8 cellular contexts compared by ENCODE assay signal in the genomic region with DNA sequence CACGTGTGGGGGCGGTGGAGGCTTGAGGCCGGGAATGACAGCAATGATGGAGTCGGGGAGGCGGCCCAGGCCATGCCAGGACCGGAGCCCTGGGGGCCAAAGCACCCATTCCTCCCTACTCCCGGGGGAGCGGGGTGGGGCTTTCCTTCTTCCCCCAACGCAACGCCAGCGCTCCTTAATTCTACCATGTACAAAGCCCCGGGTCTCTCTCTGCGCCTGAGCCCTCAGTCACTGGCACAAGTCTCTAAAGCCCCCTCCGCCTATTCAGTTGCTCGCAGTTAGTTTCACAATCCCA. TPM values are rescaled to one million over a fixed set of nuclear protein-coding genes. Genes with fewer than 3 reads are reported as not detected.
DNase-seq lines count a peak whose midpoint lies in the region; ATAC-seq and TF ChIP-seq lines count a peak whose summit lies in the region.

No MANE protein-coding gene starts in this region.

- no peaks in the 10 kb centered on the region for H3K27me3 ChIP-seq in heart left ventricle
- H3K27me3 ChIP-seq in lung (ENCODE audit: control insufficient read depth, insufficient read depth) = no peaks in the 10 kb centered on the region

- TF ChIP-seq CTCF in heart left ventricle (IDR thresholded peaks at IDR 0.05) = no peak
- TF ChIP-seq CTCF in lung (IDR thresholded peaks at IDR 0.05; ENCODE audit: control extremely low read depth, extremely low read depth) = no peak

- ATAC-seq in heart left ventricle = no peak
- ATAC-seq in Right ventricle myocardium inferior = no peak
- ATAC-seq in lung (ENCODE audit: insufficient read depth, low FRiP score) = no peak
- no peak for ATAC-seq in HG02938 (IDR thresholded peaks at IDR 0.05; ENCODE audit: unreplicated experiment)

- peak overlapping the region; percentile 37 to 83 (median 63) for H3K4me3 ChIP-seq in heart left ventricle
- peak overlapping the region; percentile 38 for H3K4me3 ChIP-seq in lung
- H3K4me3 ChIP-seq in urinary bladder (ENCODE audit: low read depth, low read length) = peak overlapping the region; percentile 40

- DNase-seq in heart left ventricle = no peak
- DNase-seq in Right ventricle myocardium inferior (ENCODE audit: missing footprints) = no peak
- DNase-seq in lung (ENCODE audit: low spot score) = no peak
- no peak for DNase-seq in SHP77 treated with DMSO at 0.1 percent for 48 hours (lab: John Stamatoyannopoulos, UW)
- no peak for DNase-seq in DMS53 treated with DMSO at 0.1 percent for 48 hours (lab: John Stamatoyannopoulos, UW; ENCODE audit: unreplicated experiment)

- no peaks in the 10 kb centered on the region for H3K9me3 ChIP-seq in heart left ventricle
- H3K9me3 ChIP-seq in lung (ENCODE audit: control insufficient read depth in 2 of 2, insufficient read depth in 1 of 2, low read length in 1 of 2) = no peaks in the 10 kb centered on the region

- H3K36me3 ChIP-seq in heart left ventricle = peaks cover 0 to 9% (median 4%) of the 10 kb centered on the region in 9 donors
- H3K36me3 ChIP-seq in lung (ENCODE audit: control insufficient read depth in 2 of 2, insufficient read depth in 2 of 2, low read length in 2 of 2) = peaks cover 0 to 10% of the 10 kb centered on the region in 2 donors
- H3K36me3 ChIP-seq in urinary bladder (ENCODE audit: insufficient read depth) = no peaks in the 10 kb centered on the region

- H3K27ac ChIP-seq in heart left ventricle (peak overlapping the region; percentile 85 to 98 (median 95)), angular gyrus (ENCODE audit: low read depth, low read length) (peak overlapping the region; percentile 91), lung (ENCODE audit: low read depth in 1 of 2, low read length in 1 of 2) (peak overlapping the region; percentile 73 to 99), urinary bladder (ENCODE audit: low read depth) (peak overlapping the region; percentile 88)

- intact Hi-C loops in heart left ventricle (cut with DNase I) (loop anchor here in 1 of 10 donors (10.0 kb wide), 1 partner anchor 138 kb away; no protein-coding TSS in a partner anchor), Right ventricle myocardium inferior (cut with DNase I) (no loop called here)

- 31 to 37% (median 34%) methylated on average over 11 to 15 of the region's 15 CpGs for WGBS in heart left ventricle, 4 donors
- WGBS in lung, 2 donors = 39 to 42% methylated on average over 15 of the region's 15 CpGs
- WGBS in urinary bladder = 34% methylated on average over 15 of the region's 15 CpGs

- no peak for TF ChIP-seq POLR2A in heart left ventricle (IDR thresholded peaks at IDR 0.05)

- peaks cover 0 to 32% (median 25%) of the 10 kb centered on the region in 12 donors for H3K4me1 ChIP-seq in heart left ventricle
- H3K4me1 ChIP-seq in lung (ENCODE audit: control insufficient read depth in 2 of 2, insufficient read depth in 2 of 2, low read length in 2 of 2) = peaks cover 0 to 9% of the 10 kb centered on the region in 2 donors
- H3K4me1 ChIP-seq in urinary bladder (ENCODE audit: insufficient read depth) = no peaks in the 10 kb centered on the region

RNA-seq across cellular contexts. Expression of a gene that starts 0.2 kb away (rescaled TPM):
- total RNA-seq in heart left ventricle (1 to 10 TPM in 5 of 9 donors, under 1 TPM in 4; 0.51 to 4.9 (median 1.1) TPM), Right ventricle myocardium inferior (0.70 TPM), lung (1 to 10 TPM; 5.4 to 8.0 TPM), urinary bladder (4.2 TPM)
- polyA plus RNA-seq in heart left ventricle (under 1 TPM; 0.79 to 0.88 TPM), lung (1 to 10 TPM; 4.1 to 6.0 TPM), urinary bladder (3.8 TPM)

RNA-seq across cellular contexts. Expression of a gene that starts 13.3 kb away (rescaled TPM):
- total RNA-seq in heart left ventricle = 1 to 10 TPM in 2 of 9 donors, under 1 TPM in 5, not detected in 2; 0.19 to 1.7 (median 0.38) TPM
- under 1 TPM; 0.22 to 0.88 TPM for polyA plus RNA-seq in heart left ventricle
- 0.32 TPM for total RNA-seq in Right ventricle myocardium inferior
- 1 to 10 TPM; 1.3 to 5.8 TPM for total RNA-seq in lung
- polyA plus RNA-seq in lung = 1 to 10 TPM; 2.6 to 3.9 TPM
- 2.3 TPM for total RNA-seq in urinary bladder
- 1.3 TPM for polyA plus RNA-seq in urinary bladder

RNA-seq across cellular contexts. Expression of a gene that starts 15.4 kb away (rescaled TPM):
- total RNA-seq in heart left ventricle = 100 to 1,000 TPM in 6 of 9 donors, 10 to 100 TPM in 3; 60.8 to 170 (median 125) TPM
- polyA plus RNA-seq in heart left ventricle = 100 to 1,000 TPM; 136 to 156 TPM
- total RNA-seq in Right ventricle myocardium inferior = 118 TPM
- total RNA-seq in lung = 100 to 1,000 TPM in 1 of 2 donors, 10 to 100 TPM in 1; 58.9 to 158 TPM
- polyA plus RNA-seq in lung = 100 to 1,000 TPM; 172 to 213 TPM
- 19.9 TPM for total RNA-seq in urinary bladder
- polyA plus RNA-seq in urinary bladder = 137 TPM

RNA-seq across cellular contexts. Expression of a gene that starts 15.7 kb away (rescaled TPM):
- total RNA-seq in heart left ventricle (10 to 100 TPM in 4 of 9 donors, 1 to 10 TPM in 5; 7.9 to 19.2 (median 9.7) TPM), Right ventricle myocardium inferior (9.6 TPM), lung (10 to 100 TPM; 60.2 to 72.0 TPM), urinary bladder (23.8 TPM)
- polyA plus RNA-seq in heart left ventricle (10 to 100 TPM; 11.2 to 15.4 TPM), lung (10 to 100 TPM; 42.7 to 74.1 TPM), urinary bladder (24.7 TPM)

RNA-seq across cellular contexts. Expression of a gene that starts 27.7 kb away (rescaled TPM):
- total RNA-seq in heart left ventricle = 10 to 100 TPM in 6 of 9 donors, 1 to 10 TPM in 3; 6.7 to 30.6 (median 13.6) TPM
- 10 to 100 TPM; 17.5 to 17.9 TPM for polyA plus RNA-seq in heart left ventricle
- total RNA-seq in Right ventricle myocardium inferior = 18.0 TPM
- total RNA-seq in lung = 100 to 1,000 TPM in 1 of 2 donors, 10 to 100 TPM in 1; 83.0 to 112 TPM
- 10 to 100 TPM; 60.9 to 69.9 TPM for polyA plus RNA-seq in lung
- 84.8 TPM for total RNA-seq in urinary bladder
- polyA plus RNA-seq in urinary bladder = 109 TPM
